ENCODE assay signal across 11 cellular contexts in the genomic region with DNA sequence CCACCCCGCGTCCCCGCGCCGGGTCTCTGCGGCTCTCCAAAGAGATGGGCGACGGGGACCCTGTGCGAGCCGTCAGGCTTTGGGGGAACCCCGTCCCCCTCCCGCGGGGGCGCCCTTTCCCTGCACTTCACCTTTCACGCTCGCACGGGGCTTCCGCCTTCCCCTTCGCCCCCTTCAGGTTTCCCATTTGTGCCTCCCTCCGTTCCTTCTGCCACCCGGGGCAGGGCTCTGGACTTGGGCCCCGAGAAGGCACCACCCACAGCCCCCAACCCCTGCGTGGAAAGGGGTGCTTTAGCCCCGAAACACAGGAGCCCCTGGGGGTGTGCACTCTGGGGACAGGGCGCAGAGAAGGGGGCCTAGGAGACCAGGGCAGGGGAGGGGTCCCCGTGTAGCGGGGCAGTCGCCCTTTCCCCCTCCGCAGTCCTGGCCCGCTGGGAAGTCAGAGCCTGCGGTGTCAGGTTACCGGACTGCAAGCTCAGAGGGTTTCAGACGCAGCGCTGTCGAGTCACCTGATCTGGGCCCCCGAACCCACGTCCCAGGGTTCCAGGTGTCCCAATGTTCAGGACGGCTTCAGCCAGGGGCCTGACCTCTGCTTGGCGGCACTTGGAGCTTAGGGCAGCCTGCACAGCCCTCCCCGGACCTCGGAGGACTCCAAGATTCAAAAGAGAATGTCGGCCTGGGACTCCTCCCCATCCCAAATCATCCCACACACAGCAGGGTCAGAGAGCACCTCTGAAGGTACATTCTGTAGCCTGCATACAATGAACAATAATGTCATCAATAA. TPM values are rescaled to one million over a fixed set of nuclear protein-coding genes. Genes with fewer than 3 reads are reported as not detected.
DNase-seq lines count a peak whose midpoint lies in the region; ATAC-seq and TF ChIP-seq lines count a peak whose summit lies in the region.
"Had no signal": no experiment of that assay in that cellular context is flagged by ENCODE, and none has a peak within 500 bp of the region (broad histone marks: within the 10 kb centered on the region; RNA-seq: fewer than 3 reads in every experiment).

No MANE protein-coding gene starts in this region.

- H3K27ac Mint-ChIP-seq in GM23338, result no peak overlapping the region; the same call in 1 of the 2 replicates
- no peak overlapping the region for H3K27ac Mint-ChIP-seq in activated CD4-positive, alpha-beta T cell treated with anti-CD3 and anti-CD28 coated beads, Interleukin-2, amount 10 ng/mL, durations not matched to agents 24 days and 14 days

- H3K4me3 ChIP-seq in GM23338, result peak overlapping the region; percentile 89
- no peak overlapping the region for H3K4me3 ChIP-seq in MG63
- H3K4me3 ChIP-seq: SJSA1 had no signal

- H3K36me3 ChIP-seq in GM23338 (ENCODE audit: insufficient read depth) (no peaks in the 10 kb centered on the region), MG63 (no peaks in the 10 kb centered on the region)
- H3K36me3 ChIP-seq: SJSA1 had no signal

- no peaks in the 10 kb centered on the region for H3K36me3 Mint-ChIP-seq in GM23338 (ENCODE audit: low read depth)
- H3K36me3 Mint-ChIP-seq in activated CD4-positive, alpha-beta T cell treated with anti-CD3 and anti-CD28 coated beads, Interleukin-2, amount 10 ng/mL, durations not matched to agents 24 days and 14 days (ENCODE audit: low read depth), result no peaks in the 10 kb centered on the region

- peak overlapping the region; percentile 76 for H3K4me3 Mint-ChIP-seq in GM23338
- no peak overlapping the region for H3K4me3 Mint-ChIP-seq in activated CD4-positive, alpha-beta T cell treated with anti-CD3 and anti-CD28 coated beads, Interleukin-2, amount 10 ng/mL, durations not matched to agents 24 days and 14 days

- peaks cover 8% of the 10 kb centered on the region; the same call in 2 of the 3 replicates for H3K4me1 Mint-ChIP-seq in GM23338
- H3K4me1 Mint-ChIP-seq in activated CD4-positive, alpha-beta T cell treated with anti-CD3 and anti-CD28 coated beads, Interleukin-2, amount 10 ng/mL, durations not matched to agents 24 days and 14 days, result peaks cover 4% of the 10 kb centered on the region

- H3K27me3 Mint-ChIP-seq in GM23338 (ENCODE audit: insufficient read depth, low read depth, poor library complexity), result peaks cover 13% of the 10 kb centered on the region
- peaks cover 46% of the 10 kb centered on the region for H3K27me3 Mint-ChIP-seq in activated CD4-positive, alpha-beta T cell treated with anti-CD3 and anti-CD28 coated beads, Interleukin-2, amount 10 ng/mL, durations not matched to agents 24 days and 14 days

- H3K27me3 ChIP-seq in GM23338 (ENCODE audit: insufficient read depth), result peaks cover 11% of the 10 kb centered on the region
- H3K27me3 ChIP-seq in MG63, result peaks cover 8% of the 10 kb centered on the region

- H3K79me2 ChIP-seq in GM23338 (replicated peaks; ENCODE audit: insufficient read depth), result no peaks in the 10 kb centered on the region

- H3K9me2 ChIP-seq in GM23338 (ENCODE audit: insufficient read depth), result no peaks in the 10 kb centered on the region

- H3K9me3 ChIP-seq in MG63, result no peaks in the 10 kb centered on the region
- H3K9me3 ChIP-seq: SJSA1 had no signal

- H3F3A ChIP-seq in GM23338 (replicated peaks; ENCODE audit: low read depth), result peaks cover 10% of the 10 kb centered on the region

- H3K4me2 ChIP-seq in GM23338, result peak overlapping the region; percentile 90
- H3K4me2 ChIP-seq: KMS-11 had no signal

- DNase-seq in GM23338 (ENCODE audit: low spot score) (peak; percentile 93), NCI-H526 treated with DMSO at 0.1 percent for 48 hours (lab: John Stamatoyannopoulos, UW) (peak; percentile 5), omental fat pad (ENCODE audit: low spot score) (no peak), DMS153 (lab: John Stamatoyannopoulos, UW) (no peak), MG63 (no peak)
- no peak for DNase-seq in activated CD4-positive, alpha-beta T cell treated with anti-CD3 and anti-CD28 coated beads, Interleukin-2, amount 10 ng/mL, durations not matched to agents 24 days and 14 days
- DNase-seq: activated T-cell treated with anti-CD3 and anti-CD28 coated beads, Interleukin-2, amount 50 U/mL, for 1 hour had no signal

- H3K27ac ChIP-seq in GM23338 (ENCODE audit: low read depth), result peak overlapping the region; percentile 59; the same call in 1 of the 2 replicates
- H3K27ac ChIP-seq: KMS-11, SJSA1 had no signal

- peaks cover 7% of the 10 kb centered on the region for H3K4me1 ChIP-seq in GM23338 (ENCODE audit: insufficient read depth)
- H3K4me1 ChIP-seq: SJSA1 had no signal

- ATAC-seq in GM23338 (peak; percentile 91), esophagus mucosa (peak; percentile 45), omental fat pad (ENCODE audit: low FRiP score) (peak; percentile 23), HG02938 (IDR thresholded peaks at IDR 0.05; ENCODE audit: unreplicated experiment) (no peak)

- no peaks in the 10 kb centered on the region for H3K9me3 Mint-ChIP-seq in GM23338
- H3K9me3 Mint-ChIP-seq in activated CD4-positive, alpha-beta T cell treated with anti-CD3 and anti-CD28 coated beads, Interleukin-2, amount 10 ng/mL, durations not matched to agents 24 days and 14 days, result no peaks in the 10 kb centered on the region

- TF ChIP-seq CTCF in GM23338 (conservative IDR thresholded peaks at IDR 0.05; ENCODE audit: low read depth in 2 of 2), result peak in 1 of 2 experiments; percentile 24; a peak in 3 of 4 replicates
- no peak for TF ChIP-seq CTCF in omental fat pad (IDR thresholded peaks at IDR 0.05)

- peak overlapping the region; percentile 88 for H2AFZ ChIP-seq in GM23338

- intact Hi-C loops in activated CD4-positive, alpha-beta T cell treated with anti-CD3 and anti-CD28 coated beads, Interleukin-2, amount 10 ng/mL, durations not matched to agents 24 days and 14 days (cut with micrococcal nuclease), result no loop called here

- H4K20me1 ChIP-seq in GM23338 (replicated peaks; ENCODE audit: insufficient read depth), result no peaks in the 10 kb centered on the region

TF ChIP-seq in GM23338, 12 proteins besides CTCF, POLR2A, EP300 and RAD21 (continues in another document):
- no peak for TF ChIP-seq EZH2phosphoT487 (IDR thresholded peaks at IDR 0.05; ENCODE audit: unreplicated experiment)

RNA-seq across cellular contexts. Expression of gene CCDC92B, which starts 6.7 kb away (rescaled TPM):
- total RNA-seq in GM23338 (2014; rRNA removed; shearing (Covaris generic)), result 8.4 and 9.1 TPM in 2 replicates
- polyA plus RNA-seq in GM23338 (2016; fragmentation: Nextera tagmentation; extraction: Ambion mirVana), result 4.8 and 5.7 TPM in 2 replicates
- total RNA-seq in esophagus mucosa (0.68 TPM), omental fat pad (not detected)
- total RNA-seq in MG63 (2014; rRNA removed; shearing (Covaris generic); ENCODE audit: low replicate concordance), result not detected in 2 replicates
- total RNA-seq in activated CD4-positive, alpha-beta T cell treated with anti-CD3 and anti-CD28 coated beads, Interleukin-2, amount 10 ng/mL, durations not matched to agents 24 days and 14 days, result 0.14 TPM in 2 replicates
- total RNA-seq: SJSA1 had no signal

RNA-seq across cellular contexts. Expression of gene RAP1GAP2, which starts 40.1 kb away (rescaled TPM):
- 40.3 and 46.1 TPM in 2 replicates for total RNA-seq in GM23338 (2014; rRNA removed; shearing (Covaris generic))
- 17.8 and 18.6 TPM in 2 replicates for polyA plus RNA-seq in GM23338 (2016; fragmentation: Nextera tagmentation; extraction: Ambion mirVana)
- total RNA-seq in esophagus mucosa, result 17.9 TPM
- 1 to 10 TPM; 4.6 to 8.0 (median 5.6) TPM for total RNA-seq in omental fat pad
- total RNA-seq in MG63 (2014; rRNA removed; shearing (Covaris generic); ENCODE audit: low replicate concordance), result 4.1 and 4.4 TPM in 2 replicates
- 0.79 and 1.5 TPM in 2 replicates for total RNA-seq in activated CD4-positive, alpha-beta T cell treated with anti-CD3 and anti-CD28 coated beads, Interleukin-2, amount 10 ng/mL, durations not matched to agents 24 days and 14 days

RNA-seq across cellular contexts. Expression of gene CLUH, which starts 44.6 kb away (rescaled TPM):
- 86.1 and 90.0 TPM in 2 replicates for total RNA-seq in GM23338 (2014; rRNA removed; shearing (Covaris generic))
- polyA plus RNA-seq in GM23338 (2016; fragmentation: Nextera tagmentation; extraction: Ambion mirVana), result 23.5 and 24.2 TPM in 2 replicates
- total RNA-seq in esophagus mucosa (99.0 TPM), omental fat pad (100 to 1,000 TPM in 2 of 4 donors, 10 to 100 TPM in 2; 39.2 to 167 (median 95.0) TPM)
- total RNA-seq in MG63 (2014; rRNA removed; shearing (Covaris generic); ENCODE audit: low replicate concordance), result 44.7 and 63.8 TPM in 2 replicates
- 178 and 193 TPM in 2 replicates for total RNA-seq in activated CD4-positive, alpha-beta T cell treated with anti-CD3 and anti-CD28 coated beads, Interleukin-2, amount 10 ng/mL, durations not matched to agents 24 days and 14 days

Comparison
In these comparisons a context has a peak if more than half of its experiments do, and no peak if none do; other contexts are left out.
1. DNase-seq: peak in GM23338 (single experiment) and NCI-H526 treated with DMSO at 0.1 percent for 48 hours (single experiment); none in omental fat pad (single experiment), DMS153 (single experiment), MG63 (single experiment) and activated CD4-positive, alpha-beta T cell treated with anti-CD3 and anti-CD28 coated beads, Interleukin-2, amount 10 ng/mL, durations not matched to agents 24 days and 14 days (single experiment).